ENCODE assay signal across 10 cellular contexts in genomic region chr12:58918475-58918874, GRCh38. TPM values are rescaled to one million over a fixed set of nuclear protein-coding genes. Genes with fewer than 3 reads are reported as not detected.
A peak's percentile ranks its signal among the peaks of the same experiment; 100 is the strongest.
DNase-seq lines count a peak whose midpoint lies in the region; ATAC-seq, FAIRE-seq and TF ChIP-seq lines count a peak whose summit lies in the region.
"Had no signal": no experiment of that assay in that cellular context is flagged by ENCODE, and none has a peak within 500 bp of the region (broad histone marks: within the 10 kb centered on the region; RNA-seq: fewer than 3 reads in every experiment).

No MANE protein-coding gene starts in this region.

- peaks cover 45% of the 10 kb centered on the region for H3K4me1 ChIP-seq in cardiac muscle cell (ENCODE audit: low read depth)
- peaks cover 0 to 8% of the 10 kb centered on the region in 2 donors for H3K4me1 ChIP-seq in uterus

- TF ChIP-seq CTCF in cardiac muscle cell (IDR thresholded peaks at IDR 0.05; ENCODE audit: low read depth, low read length) (no peak), bronchial epithelial cell (IDR thresholded peaks at IDR 0.05; ENCODE audit: insufficient read depth, low read length, severe bottlenecking) (no peak), uterus (IDR thresholded peaks at IDR 0.05) (no peak)

- H3K27ac ChIP-seq in cardiac muscle cell (peak overlapping the region; percentile 86), uterus (peak overlapping the region; percentile 96 to 97)
- H3K27ac ChIP-seq: BLaER1 treated with 17β-estradiol and CSF1 and Interleukin-3, amounts not matched to agents 10 nM and 100 nM had no signal

- FAIRE-seq in bronchial epithelial cell (lab: Jason Lieb, UNC): no peak

- ATAC-seq in left cardiac atrium: no peak
- no peak for ATAC-seq in left colon
- no peak for ATAC-seq in HG03159 (IDR thresholded peaks at IDR 0.05; ENCODE audit: unreplicated experiment)

- intact Hi-C loops in left cardiac atrium (cut with DNase I) (no loop called here), uterus (cut with DNase I; ENCODE audit: low total_unique reads) (no loop called here), left colon (cut with DNase I, micrococcal nuclease) (no loop called here)

- DNase-seq in cardiac muscle cell (ENCODE audit: low read depth in 1 of 2, low spot score in 1 of 2) (no peak), left cardiac atrium (no peak), bronchial epithelial cell (ENCODE audit: low read depth) (peak; percentile 49), medulla oblongata (ENCODE audit: extremely low spot score) (peak; percentile 16), uterus (no peak), NCI-H1436 treated with DMSO at 0.1 percent for 48 hours (lab: John Stamatoyannopoulos, UW) (no peak), left colon (no peak)
- DNase-seq: activated CD8-positive, alpha-beta memory T cell treated with anti-CD3 and anti-CD28 coated beads, Interleukin-2, amount 50 U/mL, for 4 hours had no signal

- H3K27me3 ChIP-seq in cardiac muscle cell (no peaks in the 10 kb centered on the region), bronchial epithelial cell (ENCODE audit: control insufficient read depth, insufficient read depth, low read length) (no peaks in the 10 kb centered on the region), uterus (no peaks in the 10 kb centered on the region)
- H3K27me3 ChIP-seq: BLaER1 treated with 17β-estradiol and CSF1 and Interleukin-3, amounts not matched to agents 10 nM and 100 nM had no signal

- H3K36me3 ChIP-seq in cardiac muscle cell (no peaks in the 10 kb centered on the region), bronchial epithelial cell (ENCODE audit: control insufficient read depth, insufficient read depth, low read length) (no peaks in the 10 kb centered on the region), uterus (no peaks in the 10 kb centered on the region)
- H3K36me3 ChIP-seq: BLaER1 treated with 17β-estradiol and CSF1 and Interleukin-3, amounts not matched to agents 10 nM and 100 nM had no signal

- TF ChIP-seq POLR2A in uterus (IDR thresholded peaks at IDR 0.05): no peak

- H3K9me3 ChIP-seq in cardiac muscle cell (ENCODE audit: low read depth) (no peaks in the 10 kb centered on the region), uterus (no peaks in the 10 kb centered on the region)

- H3K4me3 ChIP-seq in cardiac muscle cell: peak overlapping the region; percentile 61
- H3K4me3 ChIP-seq in bronchial epithelial cell (ENCODE audit: low read depth, low read length): peak overlapping the region; percentile 87
- H3K4me3 ChIP-seq in uterus: peak overlapping the region; percentile 67 to 74
- H3K4me3 ChIP-seq: BLaER1 treated with 17β-estradiol and CSF1 and Interleukin-3, amounts not matched to agents 10 nM and 100 nM had no signal

RNA-seq across cellular contexts. Expression of gene LRIG3, which starts 1.8 kb away (rescaled TPM):
- 10.7 and 24.2 TPM in 2 replicates for total RNA-seq in cardiac muscle cell
- 8.5 and 14.7 TPM in 2 replicates for polyA plus RNA-seq in cardiac muscle cell
- 10 to 100 TPM in 1 of 2 donors, 1 to 10 TPM in 1; 7.3 to 13.0 TPM for total RNA-seq in left cardiac atrium
- total RNA-seq in bronchial epithelial cell: 30.6 and 44.5 TPM in 2 replicates
- 100 to 1,000 TPM in 1 of 4 donors, 10 to 100 TPM in 3; 42.0 to 103 (median 50.2) TPM for total RNA-seq in uterus
- 10 to 100 TPM; 71.5 to 83.4 TPM for total RNA-seq in left colon

Comparison
In these comparisons a context has a peak if more than half of its experiments do, and no peak if none do; other contexts are left out.
1. DNase-seq: peak in bronchial epithelial cell (single experiment) and medulla oblongata (single experiment); none in cardiac muscle cell (0 of 2), left cardiac atrium (single experiment), uterus (0 of 2), NCI-H1436 treated with DMSO at 0.1 percent for 48 hours (single experiment) and left colon (0 of 2).
2. Peak in every context shown above with its lines, with median percentiles within 50 percentile points of each other: H3K4me3 ChIP-seq.